Comparison of ENCODE assay signal across 16 cellular contexts in genomic region chr7:137109966-137110930, GRCh38.
DNase-seq lines count a peak whose midpoint lies in the region; ATAC-seq and TF ChIP-seq lines count a peak whose summit lies in the region.
"Had no signal": no experiment of that assay in that cellular context is flagged by ENCODE, and none has a peak within 500 bp of the region (broad histone marks: within the 10 kb centered on the region; RNA-seq: fewer than 3 reads in every experiment).

No MANE protein-coding gene starts in this region.

- H3K4me1 Mint-ChIP-seq in nephron, result peaks cover 5% of the 10 kb centered on the region
- H3K4me1 Mint-ChIP-seq: activated naive CD8-positive, alpha-beta T cell treated with anti-CD3 and anti-CD28 coated beads, Interleukin-2, amount 10 ng/mL, durations not matched to agents 7 days and 5 days; naive B cell had no signal

- DNase-seq in AG20443 (ENCODE audit: low spot score) (peak; percentile 7), NCI-H524 (lab: John Stamatoyannopoulos, UW) (peak; percentile 7 to 43), dedifferentiated amniotic fluid mesenchymal stem cell (ENCODE audit: extremely low spot score) (peak; percentile 51), DMS153 treated with DMSO at 0.1 percent for 48 hours (lab: John Stamatoyannopoulos, UW; ENCODE audit: unreplicated experiment) (no peak), NCI-H446 (lab: John Stamatoyannopoulos, UW) (no peak), left cardiac atrium (no peak)
- DNase-seq: activated naive CD8-positive, alpha-beta T cell treated with anti-CD3 and anti-CD28 coated beads, Interleukin-2, amount 10 ng/mL, durations not matched to agents 7 days and 5 days; activated T-cell treated with anti-CD3 and anti-CD28 coated beads, Interleukin-2, amount 50 U/mL, for 48 hours; cerebellar nuclear complex; GOT3; naive B cell; NCI-H2081 treated with DMSO at 0.1 percent for 48 hours; stimulated activated CD4-positive, alpha-beta T cell treated with anti-CD3 and anti-CD28 coated beads, Interleukin-4, amount 100 ng/mL, for 1 hour; transverse colon had no signal

- H3K27ac Mint-ChIP-seq in nephron, result peak overlapping the region in 2 of 3 experiments; percentile 3 to 59
- H3K27ac Mint-ChIP-seq: activated naive CD8-positive, alpha-beta T cell treated with anti-CD3 and anti-CD28 coated beads, Interleukin-2, amount 10 ng/mL, durations not matched to agents 7 days and 5 days; naive B cell had no signal

- no peak for ATAC-seq in GM21526 (IDR thresholded peaks at IDR 0.05; ENCODE audit: low FRiP score, unreplicated experiment)
- no peak for ATAC-seq in left cardiac atrium

- no peaks in the 10 kb centered on the region for H3K27me3 Mint-ChIP-seq in nephron (ENCODE audit: low read depth)
- H3K27me3 Mint-ChIP-seq: activated naive CD8-positive, alpha-beta T cell treated with anti-CD3 and anti-CD28 coated beads, Interleukin-2, amount 10 ng/mL, durations not matched to agents 7 days and 5 days; naive B cell had no signal

- no peak overlapping the region for H3K4me3 Mint-ChIP-seq in nephron
- H3K4me3 Mint-ChIP-seq: activated naive CD8-positive, alpha-beta T cell treated with anti-CD3 and anti-CD28 coated beads, Interleukin-2, amount 10 ng/mL, durations not matched to agents 7 days and 5 days; naive B cell had no signal

- peaks cover 15% of the 10 kb centered on the region for H3K9me3 Mint-ChIP-seq in nephron

- peak in 1 of 3 experiments; percentile 19 for TF ChIP-seq CTCF in nephron (IDR thresholded peaks at IDR 0.05; ENCODE audit: unreplicated experiment in 3 of 3)

- intact Hi-C loops in left cardiac atrium (cut with DNase I), result no loop called here

- H3K36me3 Mint-ChIP-seq in nephron (ENCODE audit: low read depth), result no peaks in the 10 kb centered on the region
- H3K36me3 Mint-ChIP-seq: activated naive CD8-positive, alpha-beta T cell treated with anti-CD3 and anti-CD28 coated beads, Interleukin-2, amount 10 ng/mL, durations not matched to agents 7 days and 5 days; naive B cell had no signal

Comparison
In these comparisons a context has a peak if more than half of its experiments do, and no peak if none do; other contexts are left out.
1. DNase-seq: peak in AG20443 (single experiment), NCI-H524 (2 of 2) and dedifferentiated amniotic fluid mesenchymal stem cell (single experiment); none in DMS153 treated with DMSO at 0.1 percent for 48 hours (single experiment), NCI-H446 (0 of 2) and left cardiac atrium (single experiment).